In genomic region chr20:661474-662288, GRCh38 we compare ENCODE assay signal across 1 cellular context.
TF ChIP-seq lines count a peak whose summit lies in the region.

No MANE protein-coding gene starts in this region.

TF ChIP-seq in HepG2, 621 proteins besides CTCF, POLR2A, EP300 and RAD21 (continued from another document):
- TF ChIP-seq POGK (CRISPR knock-in tag; conservative IDR thresholded peaks at IDR 0.05) (0 out of 2 replicates have a peak, but pooled peaks have one; percentile 45), XRCC5 (optimal IDR thresholded peaks at IDR 0.05; ENCODE audit: low read length) (peak; percentile 10), POGZ (CRISPR knock-in tag; IDR thresholded peaks at IDR 0.05) (no peak), JUNB (CRISPR knock-in tag; IDR thresholded peaks at IDR 0.05; ENCODE audit: borderline replicate concordance) (0 out of 2 replicates have a peak, but pooled peaks have one; percentile 5), ZNF138 (CRISPR knock-in tag; IDR thresholded peaks at IDR 0.05; ENCODE audit: low read depth) (0 out of 2 replicates have a peak, but pooled peaks have one; percentile 42), ZGPAT (CRISPR knock-in tag; IDR thresholded peaks at IDR 0.05) (peak; percentile 22; the same call in 1 of the 2 replicates), XBP1 (CRISPR knock-in tag; IDR thresholded peaks at IDR 0.05) (no peak), ZNF549 (CRISPR knock-in tag; IDR thresholded peaks at IDR 0.05) (no peak), ZBTB38 (CRISPR knock-in tag; IDR thresholded peaks at IDR 0.05) (peak; percentile 30; the same call in 1 of the 2 replicates), PTBP1 (IDR thresholded peaks at IDR 0.05; ENCODE audit: low read depth, low read length, poor library complexity, severe bottlenecking) (peak; percentile 36)
- TF ChIP-seq, protein P1, sequence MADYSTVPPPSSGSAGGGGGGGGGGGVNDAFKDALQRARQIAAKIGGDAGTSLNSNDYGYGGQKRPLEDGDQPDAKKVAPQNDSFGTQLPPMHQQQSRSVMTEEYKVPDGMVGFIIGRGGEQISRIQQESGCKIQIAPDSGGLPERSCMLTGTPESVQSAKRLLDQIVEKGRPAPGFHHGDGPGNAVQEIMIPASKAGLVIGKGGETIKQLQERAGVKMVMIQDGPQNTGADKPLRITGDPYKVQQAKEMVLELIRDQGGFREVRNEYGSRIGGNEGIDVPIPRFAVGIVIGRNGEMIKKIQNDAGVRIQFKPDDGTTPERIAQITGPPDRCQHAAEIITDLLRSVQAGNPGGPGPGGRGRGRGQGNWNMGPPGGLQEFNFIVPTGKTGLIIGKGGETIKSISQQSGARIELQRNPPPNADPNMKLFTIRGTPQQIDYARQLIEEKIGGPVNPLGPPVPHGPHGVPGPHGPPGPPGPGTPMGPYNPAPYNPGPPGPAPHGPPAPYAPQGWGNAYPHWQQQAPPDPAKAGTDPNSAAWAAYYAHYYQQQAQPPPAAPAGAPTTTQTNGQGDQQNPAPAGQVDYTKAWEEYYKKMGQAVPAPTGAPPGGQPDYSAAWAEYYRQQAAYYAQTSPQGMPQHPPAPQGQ (CRISPR knock-in tag; IDR thresholded peaks at IDR 0.05; ENCODE audit: borderline replicate concordance): no peak
